In genomic region chr16:4383591-4384495, GRCh38 we compare ENCODE assay signal across 1 cellular context.
TF ChIP-seq lines count a peak whose summit lies in the region.

No MANE protein-coding gene starts in this region.

TF ChIP-seq in K562, 482 proteins besides CTCF, POLR2A, EP300 and RAD21:
- TF ChIP-seq ZNF239 (CRISPR knock-in tag; IDR thresholded peaks at IDR 0.05) (no peak), POLR2G (IDR thresholded peaks at IDR 0.05; ENCODE audit: low read depth, low read length) (peak; percentile 38)
